ENCODE assay signal across 12 cellular contexts in genomic region chr11:96256213-96256580, GRCh38.
A peak's percentile ranks its signal among the peaks of the same experiment; 100 is the strongest.
DNase-seq lines count a peak whose midpoint lies in the region; ATAC-seq and TF ChIP-seq lines count a peak whose summit lies in the region.
"Had no signal": no experiment of that assay in that cellular context is flagged by ENCODE, and none has a peak within 500 bp of the region (broad histone marks: within the 10 kb centered on the region; RNA-seq: fewer than 3 reads in every experiment).

No MANE protein-coding gene starts in this region.

- 0 out of 2 replicates have a peak overlapping the region, but pooled peaks have one; percentile 27 for H3K4me2 ChIP-seq in IMR-90 (ENCODE audit: low read depth, low read length)

- H3K4me3 ChIP-seq in CD8-positive, alpha-beta memory T cell (ENCODE audit: low read length), result peak overlapping the region; percentile 2
- H3K4me3 ChIP-seq in IMR-90 (ENCODE audit: insufficient read depth, low read depth, low read length) (no peak overlapping the region), HAP-1 (no peak overlapping the region)
- H3K4me3 ChIP-seq in naive thymus-derived CD4-positive, alpha-beta T cell (ENCODE audit: low read length), result peak overlapping the region; percentile 33

- H3K4me1 Mint-ChIP-seq in CD8-positive, alpha-beta memory T cell, result peaks cover 89 to 96% (median 93%) of the 10 kb centered on the region in 3 donors
- H3K4me1 Mint-ChIP-seq in activated T-helper 1 cell treated with anti-CD3 and anti-CD28 coated beads, Interleukin-12 subunit alpha, Interleukin-12 subunit beta, Interleukin-2, Interleukin-4 antibody, amounts not matched to agents 30 ng/mL and 10 ng/mL and 1 ng/mL, durations not matched to agents 14 hours and 24 hours and 36 hours (ENCODE audit: low read depth), result peaks cover 77% of the 10 kb centered on the region
- H3K4me1 Mint-ChIP-seq in naive thymus-derived CD4-positive, alpha-beta T cell, result peaks cover 62 to 99% (median 94%) of the 10 kb centered on the region in 7 donors

- peak overlapping the region; percentile 35 to 73; a peak in 3 of 4 replicates for H4K8ac ChIP-seq in IMR-90 (ENCODE audit: low read depth in 2 of 2, low read length in 2 of 2)

- no peaks in the 10 kb centered on the region for H4K20me1 ChIP-seq in IMR-90 (ENCODE audit: insufficient read depth, low read length)

- WGBS in IMR-90 (ENCODE audit: extremely low coverage in 2 of 2, insufficient read length in 1 of 2), 2 experiments, result 85% methylated on average over 4 of the region's 5 CpGs; no CpG with 5 or more reads in 1 of the 2 experiments

- CTCF ChIA-PET in CD8-positive, alpha-beta memory T cell (lab: Charles Lee), result interaction anchor here (1.5 to 3.1 kb wide), 3 partner anchors 10 to 86 kb away, joined by 4 to 11 read pairs (median 7); no protein-coding TSS in a partner anchor
- CTCF ChIA-PET in IMR-90 (lab: Yijun Ruan, JAX), result no interaction called here
- CTCF ChIA-PET in naive thymus-derived CD4-positive, alpha-beta T cell (lab: Charles Lee), result interaction anchor here (0.7 to 2.7 kb wide), 5 partner anchors 11 to 148 kb away, joined by 3 to 15 read pairs (median 3); partner anchors contain the start of gene MAML2

- H2BK5ac ChIP-seq in IMR-90 (ENCODE audit: low read depth, low read length, poor library complexity, severe bottlenecking), result peak overlapping the region; percentile 46

- TF ChIP-seq RAD21 in IMR-90 (IDR thresholded peaks at IDR 0.05; ENCODE audit: low read length), result no peak

- H2BK20ac ChIP-seq in IMR-90 (ENCODE audit: low read depth, low read length), result peak overlapping the region; percentile 69; the same call in 1 of the 2 replicates

- peak overlapping the region; percentile 56 to 83 (median 76) for H3K4me3 Mint-ChIP-seq in CD8-positive, alpha-beta memory T cell
- H3K4me3 Mint-ChIP-seq in activated T-helper 1 cell treated with anti-CD3 and anti-CD28 coated beads, Interleukin-12 subunit alpha, Interleukin-12 subunit beta, Interleukin-2, Interleukin-4 antibody, amounts not matched to agents 30 ng/mL and 10 ng/mL and 1 ng/mL, durations not matched to agents 14 hours and 24 hours and 36 hours, result peak overlapping the region; percentile 60
- H3K4me3 Mint-ChIP-seq in naive thymus-derived CD4-positive, alpha-beta T cell, result peak overlapping the region; percentile 69 to 84 (median 74)

- peak overlapping the region; percentile 83 for H3K14ac ChIP-seq in IMR-90 (replicated peaks; ENCODE audit: low read depth, low read length)

- in situ Hi-C loops in IMR-90 (cut with MboI; ENCODE audit: low sequenced_read_pairs), result no loop called here
- in situ Hi-C loops in HAP-1 (cut with MboI; ENCODE audit: low sequenced_read_pairs), result no loop called here

- dilution Hi-C loops in IMR-90 (cut with HindIII; ENCODE audit: low sequenced_read_pairs, unreplicated experiment), result no loop called here

- no peak overlapping the region for H3K56ac ChIP-seq in IMR-90 (ENCODE audit: extremely low read depth, insufficient read depth, low read length)

- H3K36me3 ChIP-seq in CD8-positive, alpha-beta memory T cell (ENCODE audit: insufficient read depth, low read length), result no peaks in the 10 kb centered on the region
- H3K36me3 ChIP-seq in IMR-90 (ENCODE audit: control insufficient read depth, insufficient read depth, low read length), result no peaks in the 10 kb centered on the region; the same call in 1 of the 2 replicates
- no peaks in the 10 kb centered on the region for H3K36me3 ChIP-seq in naive thymus-derived CD4-positive, alpha-beta T cell (ENCODE audit: control insufficient read depth in 2 of 3, insufficient read depth in 3 of 3, low read length in 3 of 3)
- no peaks in the 10 kb centered on the region for H3K36me3 ChIP-seq in HAP-1 (replicated peaks)

- peak overlapping the region; percentile 33 for H3K27ac ChIP-seq in CD8-positive, alpha-beta memory T cell (ENCODE audit: low read depth, low read length)
- H3K27ac ChIP-seq in IMR-90 (ENCODE audit: insufficient read depth, low read length), result peak overlapping the region; percentile 48; the same call in 1 of the 2 replicates
- H3K27ac ChIP-seq in naive thymus-derived CD4-positive, alpha-beta T cell (ENCODE audit: low read depth, low read length), result peak overlapping the region; percentile 77

- TF ChIP-seq CTCF in IMR-90 (conservative IDR thresholded peaks at IDR 0.05; ENCODE audit: low read depth, low read length), result no peak

- no peak overlapping the region for H2AFZ ChIP-seq in IMR-90 (replicated peaks; ENCODE audit: low read length, poor library complexity)

- H2AK9ac ChIP-seq in IMR-90 (replicated peaks; ENCODE audit: low read depth, low read length, poor library complexity), result no peak overlapping the region

- peaks cover 92% of the 10 kb centered on the region for H3K4me1 ChIP-seq in CD8-positive, alpha-beta memory T cell (ENCODE audit: insufficient read depth, low read length)
- H3K4me1 ChIP-seq in IMR-90 (ENCODE audit: control insufficient read depth, insufficient read depth, low read length), result peaks cover 22% of the 10 kb centered on the region
- H3K4me1 ChIP-seq in naive thymus-derived CD4-positive, alpha-beta T cell (ENCODE audit: control insufficient read depth in 2 of 2, insufficient read depth in 2 of 2, low read length in 2 of 2), result peaks cover 77 to 92% of the 10 kb centered on the region in 2 donors
- H3K4me1 ChIP-seq in HAP-1, result peaks cover 29% of the 10 kb centered on the region

- H3K27me3 Mint-ChIP-seq in CD8-positive, alpha-beta memory T cell, result no peaks in the 10 kb centered on the region
- no peaks in the 10 kb centered on the region for H3K27me3 Mint-ChIP-seq in activated T-helper 1 cell treated with anti-CD3 and anti-CD28 coated beads, Interleukin-12 subunit alpha, Interleukin-12 subunit beta, Interleukin-2, Interleukin-4 antibody, amounts not matched to agents 30 ng/mL and 10 ng/mL and 1 ng/mL, durations not matched to agents 14 hours and 24 hours and 36 hours (ENCODE audit: insufficient read depth)
- H3K27me3 Mint-ChIP-seq in naive thymus-derived CD4-positive, alpha-beta T cell, result no peaks in the 10 kb centered on the region

- POLR2A ChIA-PET in CD8-positive, alpha-beta memory T cell (lab: Charles Lee), result interaction anchor here (0.6 kb wide), 1 partner anchor 88 kb away, joined by 4 read pairs; no protein-coding TSS in a partner anchor
- POLR2A ChIA-PET in IMR-90 (lab: Charles Lee; ENCODE audit: unreplicated experiment), result no interaction called here
- POLR2A ChIA-PET in naive thymus-derived CD4-positive, alpha-beta T cell (lab: Charles Lee), result interaction anchor here (0.6 to 5.1 kb wide), 11 partner anchors 9 to 343 kb away, joined by 3 to 51 read pairs (median 4); partner anchors contain the start of gene MAML2

- H3K23ac ChIP-seq in IMR-90 (ENCODE audit: low read depth, low read length), result peak overlapping the region; percentile 83

- peak overlapping the region; percentile 83; the same call in 1 of the 2 replicates for H2AK5ac ChIP-seq in IMR-90 (ENCODE audit: low read depth, low read length)

- BruUV-seq in IMR-90 (replicated peaks; lab: Mats Ljungman, UMichigan), result no TSS peak

- peaks cover 0 to 3% (median 2%) of the 10 kb centered on the region in 3 donors for H3K36me3 Mint-ChIP-seq in CD8-positive, alpha-beta memory T cell
- peaks cover 18% of the 10 kb centered on the region for H3K36me3 Mint-ChIP-seq in activated T-helper 1 cell treated with anti-CD3 and anti-CD28 coated beads, Interleukin-12 subunit alpha, Interleukin-12 subunit beta, Interleukin-2, Interleukin-4 antibody, amounts not matched to agents 30 ng/mL and 10 ng/mL and 1 ng/mL, durations not matched to agents 14 hours and 24 hours and 36 hours (ENCODE audit: low read depth)
- peaks cover 5 to 16% (median 15%) of the 10 kb centered on the region in 5 donors for H3K36me3 Mint-ChIP-seq in naive thymus-derived CD4-positive, alpha-beta T cell

- peaks cover 40 to 86% of the 10 kb centered on the region in 2 experiments for H3K79me1 ChIP-seq in IMR-90 (ENCODE audit: low read depth in 1 of 2, low read length in 2 of 2)

- peak overlapping the region; percentile 80 for H4K91ac ChIP-seq in IMR-90 (ENCODE audit: insufficient read depth, low read depth, low read length)

- H3K9me1 ChIP-seq in IMR-90 (ENCODE audit: insufficient read depth, low read length), result peaks cover 17% of the 10 kb centered on the region

- TF ChIP-seq POLR2A in IMR-90 (IDR thresholded peaks at IDR 0.05; ENCODE audit: low read depth, low read length), result no peak

- intact Hi-C loops in IMR-90 (cut with micrococcal nuclease), result loop anchor here (5.0 kb wide), 1 partner anchor 86 kb away; the partner anchor contains the start of gene MAML2
- intact Hi-C loops in activated T-helper 1 cell treated with anti-CD3 and anti-CD28 coated beads, Interleukin-12 subunit alpha, Interleukin-12 subunit beta, Interleukin-2, Interleukin-4 antibody, amounts not matched to agents 30 ng/mL and 10 ng/mL and 1 ng/mL, durations not matched to agents 14 hours and 24 hours and 36 hours (cut with micrococcal nuclease), result loop anchor here (1.0 kb wide), 1 partner anchor 244 kb away; no protein-coding TSS in a partner anchor
- intact Hi-C loops in naive thymus-derived CD4-positive, alpha-beta T cell (cut with micrococcal nuclease), result loop anchor here (5.0 to 10.0 kb wide), 3 partner anchors 464 to 1104 kb away; partner anchors contain the start of gene CEP57 (in 1 of the 2)

- no peak overlapping the region for H3K9ac ChIP-seq in IMR-90 (ENCODE audit: low read depth, low read length)

- no peaks in the 10 kb centered on the region for H3K27me3 ChIP-seq in CD8-positive, alpha-beta memory T cell (ENCODE audit: insufficient read depth, low read length, poor library complexity, severe bottlenecking)
- H3K27me3 ChIP-seq in IMR-90 (ENCODE audit: control insufficient read depth, insufficient read depth, low read length), result no peaks in the 10 kb centered on the region
- H3K27me3 ChIP-seq in naive thymus-derived CD4-positive, alpha-beta T cell (ENCODE audit: control insufficient read depth in 2 of 2, insufficient read depth in 2 of 2, low read length in 2 of 2), result no peaks in the 10 kb centered on the region
- H3K27me3 ChIP-seq in HAP-1 (ENCODE audit: low read depth), result no peaks in the 10 kb centered on the region

- DNase-seq in CD8-positive, alpha-beta memory T cell, result no peak
- DNase-seq in IMR-90, result no peak
- no peak for DNase-seq in activated T-helper 1 cell treated with anti-CD3 and anti-CD28 coated beads, Interleukin-12 subunit alpha, Interleukin-12 subunit beta, Interleukin-2, Interleukin-4 antibody, amounts not matched to agents 30 ng/mL and 10 ng/mL and 1 ng/mL, durations not matched to agents 14 hours and 24 hours and 36 hours (ENCODE audit: low spot score)
- DNase-seq in naive thymus-derived CD4-positive, alpha-beta T cell, result no peak
- no peak for DNase-seq in DMS153 (lab: John Stamatoyannopoulos, UW)
- DNase-seq in HAP-1 (ENCODE audit: low spot score in 2 of 2), result no peak
- DNase-seq in NCI-H1048 (lab: John Stamatoyannopoulos, UW), result no peak
- no peak for DNase-seq in C1 segment of cervical spinal cord (lab: John Stamatoyannopoulos, UW)
- DNase-seq: NCI-H1105 treated with DMSO at 0.1 percent for 48 hours; stimulated activated CD4-positive, alpha-beta T cell treated with anti-CD3 and anti-CD28 coated beads, Interleukin-1b, Interleukin-23, amount 100 ng/mL, for 48 hours; substantia nigra had no signal

- H3K27ac Mint-ChIP-seq in CD8-positive, alpha-beta memory T cell, result peak overlapping the region; percentile 91 to 99 (median 96)
- H3K27ac Mint-ChIP-seq in activated T-helper 1 cell treated with anti-CD3 and anti-CD28 coated beads, Interleukin-12 subunit alpha, Interleukin-12 subunit beta, Interleukin-2, Interleukin-4 antibody, amounts not matched to agents 30 ng/mL and 10 ng/mL and 1 ng/mL, durations not matched to agents 14 hours and 24 hours and 36 hours, result peak overlapping the region; percentile 89
- H3K27ac Mint-ChIP-seq in naive thymus-derived CD4-positive, alpha-beta T cell, result peak overlapping the region; percentile 93 to 100 (median 98)

- peak overlapping the region; percentile 71 for H3K18ac ChIP-seq in IMR-90 (ENCODE audit: low read depth, low read length)

- peak overlapping the region; percentile 19 for H4K5ac ChIP-seq in IMR-90 (ENCODE audit: low read depth, low read length)

- H2BK15ac ChIP-seq in IMR-90 (ENCODE audit: low read depth, low read length), result peak overlapping the region; percentile 84; the same call in 2 of the 3 replicates

- H3K9me3 Mint-ChIP-seq in CD8-positive, alpha-beta memory T cell, result no peaks in the 10 kb centered on the region
- H3K9me3 Mint-ChIP-seq in activated T-helper 1 cell treated with anti-CD3 and anti-CD28 coated beads, Interleukin-12 subunit alpha, Interleukin-12 subunit beta, Interleukin-2, Interleukin-4 antibody, amounts not matched to agents 30 ng/mL and 10 ng/mL and 1 ng/mL, durations not matched to agents 14 hours and 24 hours and 36 hours, result no peaks in the 10 kb centered on the region
- H3K9me3 Mint-ChIP-seq in naive thymus-derived CD4-positive, alpha-beta T cell, result peaks cover 0 to 2% (median 0%) of the 10 kb centered on the region in 11 donors

- H2BK120ac ChIP-seq in IMR-90 (ENCODE audit: low read depth, low read length), result peak overlapping the region; percentile 87

- no peak for ATAC-seq in IMR-90 (ENCODE audit: low read depth)
- no peak for ATAC-seq in naive thymus-derived CD4-positive, alpha-beta T cell
- ATAC-seq: HCT116 had no signal

- H3K4ac ChIP-seq in IMR-90 (ENCODE audit: low read depth, low read length), result peak overlapping the region; percentile 90

- H3K9me3 ChIP-seq in CD8-positive, alpha-beta memory T cell (ENCODE audit: low read length), result no peaks in the 10 kb centered on the region
- H3K9me3 ChIP-seq in IMR-90 (ENCODE audit: control insufficient read depth, insufficient read depth, low read length) (no peaks in the 10 kb centered on the region), HAP-1 (no peaks in the 10 kb centered on the region)
- H3K9me3 ChIP-seq in naive thymus-derived CD4-positive, alpha-beta T cell (ENCODE audit: control insufficient read depth in 2 of 3, low read length in 3 of 3), result no peaks in the 10 kb centered on the region

Comparison
In these comparisons a context has a peak if more than half of its experiments do, and no peak if none do; other contexts are left out.
1. H3K4me3 ChIP-seq: peak in CD8-positive, alpha-beta memory T cell (single experiment) and naive thymus-derived CD4-positive, alpha-beta T cell (single experiment); none in IMR-90 (single experiment) and HAP-1 (single experiment).
2. Peak in every context shown above with its lines, with median percentiles within 50 percentile points of each other: H3K27ac ChIP-seq, H3K27ac Mint-ChIP-seq and H3K4me3 Mint-ChIP-seq.